Comparison of ENCODE assay signal across 20 cellular contexts in the genomic region with DNA sequence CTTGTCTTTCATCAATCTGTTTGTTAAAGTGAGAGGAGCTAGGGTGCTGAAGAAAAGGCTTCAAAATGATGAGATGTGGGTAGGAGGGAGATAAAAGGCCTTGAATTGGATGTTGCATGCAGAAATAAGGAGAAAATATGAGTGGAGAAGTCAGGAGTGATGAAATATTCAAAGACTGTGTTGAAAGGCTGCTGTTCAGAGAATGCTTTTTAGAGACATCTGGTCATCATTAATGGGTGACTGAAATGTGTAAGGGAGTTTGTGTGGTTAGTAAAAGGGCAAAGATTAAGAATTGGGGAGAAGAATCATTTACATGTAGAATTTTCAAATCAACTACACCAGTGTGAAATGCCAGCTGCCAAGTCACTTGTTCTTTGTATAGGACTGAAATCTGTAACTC.
A peak's percentile ranks its signal among the peaks of the same experiment; 100 is the strongest.
DNase-seq lines count a peak whose midpoint lies in the region; ATAC-seq, FAIRE-seq and TF ChIP-seq lines count a peak whose summit lies in the region.
"Had no signal": no experiment of that assay in that cellular context is flagged by ENCODE, and none has a peak within 500 bp of the region (broad histone marks: within the 10 kb centered on the region; RNA-seq: fewer than 3 reads in every experiment).

No MANE protein-coding gene starts in this region.

- H3K27me3 ChIP-seq in neutrophil: no peaks in the 10 kb centered on the region

- no peak overlapping the region for H3K4me3 Mint-ChIP-seq in CD14-positive monocyte
- H3K4me3 Mint-ChIP-seq: activated CD4-positive, alpha-beta T cell treated with anti-CD3 and anti-CD28 coated beads for 36 hours; natural killer cell treated with Interleukin-12 subunit alpha and Interleukin-12 subunit beta and Interleukin-15 and Interleukin-18, amount 100 ng/mL, for 72 hours had no signal

- peaks cover 19% of the 10 kb centered on the region for H3K4me1 Mint-ChIP-seq in CD14-positive monocyte
- H3K4me1 Mint-ChIP-seq: activated CD4-positive, alpha-beta T cell treated with anti-CD3 and anti-CD28 coated beads for 36 hours had no signal

- H3K27ac Mint-ChIP-seq in CD14-positive monocyte: no peak overlapping the region
- H3K27ac Mint-ChIP-seq: activated CD4-positive, alpha-beta T cell treated with anti-CD3 and anti-CD28 coated beads for 36 hours; natural killer cell treated with Interleukin-12 subunit alpha and Interleukin-12 subunit beta and Interleukin-15 and Interleukin-18, amount 100 ng/mL, for 72 hours had no signal

- H3K9me3 ChIP-seq in neutrophil: no peaks in the 10 kb centered on the region
- H3K9me3 ChIP-seq: psoas muscle had no signal

- H3K36me3 Mint-ChIP-seq in CD14-positive monocyte: peaks cover 0 to 1% of the 10 kb centered on the region in 2 donors
- H3K36me3 Mint-ChIP-seq: natural killer cell treated with Interleukin-12 subunit alpha and Interleukin-12 subunit beta and Interleukin-15 and Interleukin-18, amount 100 ng/mL, for 72 hours had no signal

- H3K27me3 Mint-ChIP-seq in CD14-positive monocyte (ENCODE audit: low read depth in 3 of 3): peaks cover 0 to 2% (median 0%) of the 10 kb centered on the region in 3 donors
- H3K27me3 Mint-ChIP-seq: activated CD4-positive, alpha-beta T cell treated with anti-CD3 and anti-CD28 coated beads for 36 hours had no signal

- DNase-seq in EL (peak; percentile 70), NCI-H69 (lab: John Stamatoyannopoulos, UW) (peak; percentile 17), cardiac fibroblast (ENCODE audit: low read depth in 2 of 2) (peak; percentile 58 to 82), H54 (ENCODE audit: insufficient read length, low spot score) (no peak), CD14-positive monocyte (ENCODE audit: low spot score) (no peak)
- DNase-seq: activated CD4-positive, alpha-beta T cell treated with anti-CD3 and anti-CD28 coated beads for 36 hours; activated effector memory CD4-positive, alpha-beta T cell treated with anti-CD3 and anti-CD28 coated beads, Interleukin-2, amount 50 U/mL, for 16 hours; cortex of kidney; kidney; mesendoderm; NCI-H187; NCI-H446 treated with DMSO at 0.1 percent for 48 hours; psoas muscle; SHP77 had no signal

- TF ChIP-seq CTCF in cardiac fibroblast (IDR thresholded peaks at IDR 0.05; ENCODE audit: low read depth, low read length): no peak
- no peak for TF ChIP-seq CTCF in neutrophil (IDR thresholded peaks at IDR 0.05)
- no peak for TF ChIP-seq CTCF in CD14-positive monocyte (IDR thresholded peaks at IDR 0.05)

- no peak for ATAC-seq in GM21825 (IDR thresholded peaks at IDR 0.05; ENCODE audit: unreplicated experiment)
- ATAC-seq: activated CD4-positive, alpha-beta T cell treated with anti-CD3 and anti-CD28 coated beads for 36 hours; HCT116; natural killer cell treated with Interleukin-12 subunit alpha and Interleukin-12 subunit beta and Interleukin-15 and Interleukin-18, amount 100 ng/mL, for 72 hours; psoas muscle had no signal

- peaks cover 6 to 13% of the 10 kb centered on the region in 2 experiments for H3K4me1 ChIP-seq in neutrophil (ENCODE audit: control insufficient read depth in 1 of 2, insufficient read depth in 1 of 2, low read depth in 1 of 2, low read length in 1 of 2)
- H3K4me1 ChIP-seq: psoas muscle had no signal

- no peaks in the 10 kb centered on the region for H3K36me3 ChIP-seq in neutrophil

- no peak for FAIRE-seq in H54 (lab: Jason Lieb, UNC)
- FAIRE-seq: HTR-8/SVneo, kidney had no signal

- H3K4me3 ChIP-seq in cardiac fibroblast (replicated peaks in 1 of 2; ENCODE audit: low read depth in 2 of 2, low read length in 2 of 2): no peak overlapping the region
- H3K4me3 ChIP-seq in neutrophil (ENCODE audit: low read depth in 1 of 2, low read length in 1 of 2): no peak overlapping the region
- H3K4me3 ChIP-seq: psoas muscle, smooth muscle cell had no signal

- peaks cover 0 to 2% (median 0%) of the 10 kb centered on the region in 7 donors for H3K9me3 Mint-ChIP-seq in CD14-positive monocyte
- H3K9me3 Mint-ChIP-seq: natural killer cell treated with Interleukin-12 subunit alpha and Interleukin-12 subunit beta and Interleukin-15 and Interleukin-18, amount 100 ng/mL, for 72 hours had no signal

- intact Hi-C loops in CD14-positive monocyte (cut with micrococcal nuclease): no loop called here

- H3K27ac ChIP-seq in neutrophil: peak overlapping the region; percentile 14
- H3K27ac ChIP-seq: psoas muscle had no signal

- TF ChIP-seq POLR2A in H54 (IDR thresholded peaks at IDR 0.05; ENCODE audit: low read depth, low read length): no peak

Comparison
In these comparisons a context has a peak if more than half of its experiments do, and no peak if none do; other contexts are left out.
1. DNase-seq: peak in EL (single experiment), NCI-H69 (single experiment) and cardiac fibroblast (2 of 2); none in H54 (single experiment) and CD14-positive monocyte (single experiment).